11 cellular contexts compared by ENCODE assay signal in the genomic region with DNA sequence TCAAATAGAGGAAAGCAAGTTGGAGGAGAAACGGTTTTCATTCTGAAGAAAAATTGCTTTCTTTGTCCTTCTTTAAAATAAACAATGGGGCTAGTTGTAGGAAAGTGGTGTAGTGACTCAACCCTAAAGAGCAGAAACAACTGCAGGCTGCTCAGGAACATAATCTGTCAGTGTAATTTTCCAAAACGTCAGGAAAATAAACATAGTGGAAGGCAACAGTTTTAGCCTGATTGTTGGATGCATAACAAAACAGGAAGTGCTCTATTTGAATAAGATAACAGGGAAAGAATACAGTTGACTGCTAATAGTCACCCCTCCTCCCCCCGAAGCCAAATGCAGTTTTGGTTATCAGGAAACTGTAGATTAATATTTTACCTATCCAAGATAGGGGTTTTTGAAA.
DNase-seq lines count a peak whose midpoint lies in the region; ATAC-seq and TF ChIP-seq lines count a peak whose summit lies in the region.
"Had no signal": no experiment of that assay in that cellular context is flagged by ENCODE, and none has a peak within 500 bp of the region (broad histone marks: within the 10 kb centered on the region; RNA-seq: fewer than 3 reads in every experiment).

No MANE protein-coding gene starts in this region.

- peak; percentile 70 for DNase-seq in HT1080 (ENCODE audit: low read depth)
- peak; percentile 83 for DNase-seq in NCI-H748 treated with DMSO at 0.1 percent for 48 hours (lab: John Stamatoyannopoulos, UW)
- DNase-seq in fibroblast of lung (ENCODE audit: low read depth in 2 of 2), result peak; percentile 74 to 79
- DNase-seq in progenitor cell of endocrine pancreas (ENCODE audit: low spot score, unreplicated experiment), result no peak
- no peak for DNase-seq in NOMO-1 treated with dmso at 0.1 percent for 144 hours (lab: John Stamatoyannopoulos, UW; ENCODE audit: unreplicated experiment)
- no peak for DNase-seq in iPS-NIHi11 (ENCODE audit: low spot score)
- DNase-seq: colonic mucosa, left cardiac atrium had no signal

- peak overlapping the region; percentile 89 for H3K27ac Mint-ChIP-seq in progenitor cell of endocrine pancreas

- no peaks in the 10 kb centered on the region for H3K36me3 ChIP-seq in fibroblast of lung (ENCODE audit: control insufficient read depth, insufficient read depth, low read length)
- H3K36me3 ChIP-seq: colonic mucosa had no signal

- H3K27me3 ChIP-seq in fibroblast of lung (ENCODE audit: control insufficient read depth, insufficient read depth, low read length), result no peaks in the 10 kb centered on the region
- H3K27me3 ChIP-seq: colonic mucosa had no signal

- no peaks in the 10 kb centered on the region for H3K9me3 ChIP-seq in fibroblast of lung (ENCODE audit: control insufficient read depth, insufficient read depth, low read depth, low read length)
- H3K9me3 ChIP-seq: colonic mucosa had no signal

- H3K79me2 ChIP-seq in fibroblast of lung (ENCODE audit: control insufficient read depth, insufficient read depth, low read length), result no peaks in the 10 kb centered on the region

- no peak overlapping the region for H3K4me3 ChIP-seq in fibroblast of lung (replicated peaks in 1 of 4; ENCODE audit: control extremely low read depth in 1 of 4, insufficient read depth in 1 of 4, low read depth in 3 of 4, low read length in 4 of 4)
- H3K4me3 ChIP-seq: colonic mucosa had no signal

- H3K4me1 ChIP-seq in fibroblast of lung (ENCODE audit: control insufficient read depth, extremely low read depth, insufficient read depth, low read length), result no peaks in the 10 kb centered on the region
- H3K4me1 ChIP-seq: colonic mucosa had no signal

- no peak overlapping the region for H3K4me2 ChIP-seq in fibroblast of lung (ENCODE audit: extremely low read depth, insufficient read depth, low read length)
- H3K4me2 ChIP-seq: KMS-11 had no signal

- no peaks in the 10 kb centered on the region for H4K20me1 ChIP-seq in fibroblast of lung (ENCODE audit: control insufficient read depth, extremely low read depth, insufficient read depth, low read length)

- H3K9me3 Mint-ChIP-seq in progenitor cell of endocrine pancreas (ENCODE audit: low read depth), result no peaks in the 10 kb centered on the region

- ATAC-seq in GM18870 (IDR thresholded peaks at IDR 0.05; ENCODE audit: unreplicated experiment), result no peak
- ATAC-seq in HG02884 (IDR thresholded peaks at IDR 0.05; ENCODE audit: unreplicated experiment), result no peak

- peaks cover 84% of the 10 kb centered on the region for H3K4me1 Mint-ChIP-seq in progenitor cell of endocrine pancreas (ENCODE audit: low read depth)

- no peak overlapping the region for H2AFZ ChIP-seq in fibroblast of lung (ENCODE audit: low read length)

- no peaks in the 10 kb centered on the region for H3K36me3 Mint-ChIP-seq in progenitor cell of endocrine pancreas (ENCODE audit: insufficient read depth)

- no peak for TF ChIP-seq CTCF in fibroblast of lung (conservative IDR thresholded peaks at IDR 0.05 in 1 of 2, IDR thresholded peaks at IDR 0.05 in 1 of 2; ENCODE audit: low read depth in 1 of 2, low read length in 2 of 2)
- TF ChIP-seq CTCF in progenitor cell of endocrine pancreas (IDR thresholded peaks at IDR 0.05; ENCODE audit: unreplicated experiment), result no peak

- no peaks in the 10 kb centered on the region for H3K27me3 Mint-ChIP-seq in progenitor cell of endocrine pancreas

- H3K9ac ChIP-seq in fibroblast of lung (ENCODE audit: insufficient read depth, low read length), result no peak overlapping the region
- H3K9ac ChIP-seq: KMS-11 had no signal

- no peak overlapping the region for H3K27ac ChIP-seq in fibroblast of lung (ENCODE audit: insufficient read depth, low read length)
- H3K27ac ChIP-seq: colonic mucosa, KMS-11 had no signal

- peak overlapping the region; percentile 62 for H3K4me3 Mint-ChIP-seq in progenitor cell of endocrine pancreas (ENCODE audit: low read depth)

Comparison
In these comparisons a context has a peak if more than half of its experiments do, and no peak if none do; other contexts are left out.
1. DNase-seq: peak in HT1080 (single experiment), NCI-H748 treated with DMSO at 0.1 percent for 48 hours (single experiment) and fibroblast of lung (2 of 2); none in progenitor cell of endocrine pancreas (single experiment), NOMO-1 treated with dmso at 0.1 percent for 144 hours (single experiment) and iPS-NIHi11 (single experiment).